ENCODE assay signal across 21 cellular contexts in the genomic region with DNA sequence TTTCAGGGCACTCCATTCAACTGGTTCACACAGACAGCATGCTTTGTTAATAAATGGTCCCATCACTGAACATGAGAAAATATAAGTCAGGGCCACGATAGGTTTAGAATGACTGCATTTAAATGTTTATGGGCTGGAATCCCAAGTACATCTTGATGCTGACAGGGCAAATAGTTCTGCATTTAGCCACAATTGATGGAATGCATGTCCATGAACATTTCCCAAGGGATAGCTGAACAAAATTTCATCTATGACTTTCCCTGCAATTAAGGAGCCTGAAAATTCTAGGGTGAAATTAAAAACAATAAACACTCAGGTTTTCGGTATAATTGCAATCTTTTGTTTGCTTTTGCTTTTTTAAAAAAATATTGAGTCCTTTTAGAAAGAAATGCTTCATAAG.
DNase-seq lines count a peak whose midpoint lies in the region; ATAC-seq and TF ChIP-seq lines count a peak whose summit lies in the region.
"Had no signal": no experiment of that assay in that cellular context is flagged by ENCODE, and none has a peak within 500 bp of the region (broad histone marks: within the 10 kb centered on the region; RNA-seq: fewer than 3 reads in every experiment).

No MANE protein-coding gene starts in this region.

- 29 to 39% (median 34%) methylated on average over 2 of the region's 2 CpGs for WGBS in psoas muscle, 3 donors

- no peak overlapping the region for H3K27ac Mint-ChIP-seq in activated T-cell treated with anti-CD3 and anti-CD28 coated beads, Interleukin-2, amount 50 U/mL, for 72 hours
- H3K27ac Mint-ChIP-seq: CD4-positive, alpha-beta memory T cell; HFFc6; IgD-negative memory B cell had no signal

- H3K27ac ChIP-seq in SJCRH30 (peak overlapping the region; percentile 75), psoas muscle (no peak overlapping the region)
- H3K27ac ChIP-seq: BLaER1 had no signal

- no peaks in the 10 kb centered on the region for H3K36me3 Mint-ChIP-seq in activated T-cell treated with anti-CD3 and anti-CD28 coated beads, Interleukin-2, amount 50 U/mL, for 72 hours (ENCODE audit: insufficient read depth in 2 of 2)
- H3K36me3 Mint-ChIP-seq: CD14-positive monocyte; CD4-positive, alpha-beta memory T cell; IgD-negative memory B cell had no signal

- intact Hi-C loops in psoas muscle (cut with DNase I): no loop called here

- no peak for ATAC-seq in psoas muscle
- no peak for ATAC-seq in activated T-cell treated with anti-CD3 and anti-CD28 coated beads, Interleukin-2, amount 50 U/mL, for 72 hours (replicated peaks in 1 of 2)
- ATAC-seq: GM12878, HCT116 had no signal

- H3K9me3 Mint-ChIP-seq in activated T-cell treated with anti-CD3 and anti-CD28 coated beads, Interleukin-2, amount 50 U/mL, for 72 hours: no peaks in the 10 kb centered on the region
- H3K9me3 Mint-ChIP-seq: CD4-positive, alpha-beta memory T cell; HFFc6; IgD-negative memory B cell had no signal

- peaks cover 15% of the 10 kb centered on the region for H3K4me1 ChIP-seq in SJCRH30
- no peaks in the 10 kb centered on the region for H3K4me1 ChIP-seq in psoas muscle
- H3K4me1 ChIP-seq: BLaER1 had no signal

- DNase-seq in AG10803 (ENCODE audit: low read depth) (peak; percentile 11), SJCRH30 (peak; percentile 25 to 34), dedifferentiated amniotic fluid mesenchymal stem cell (ENCODE audit: extremely low spot score) (peak; percentile 59), fibroblast of the aortic adventitia (ENCODE audit: low read depth) (peak; percentile 5), COR-L47 (lab: John Stamatoyannopoulos, UW) (no peak), psoas muscle (no peak)
- no peak for DNase-seq in activated T-cell treated with anti-CD3 and anti-CD28 coated beads, Interleukin-2, amount 50 U/mL, for 72 hours
- no peak for DNase-seq in stimulated activated CD4-positive, alpha-beta T cell treated with anti-CD3 and anti-CD28 coated beads, Interleukin-15, amount 100 ng/mL, for 24 hours
- DNase-seq: ACHN; Calu3; CD4-positive, alpha-beta memory T cell; DMS79 treated with DMSO at 0.1 percent for 48 hours; EL; GOT3; H7; HFFc6 had no signal

- H3K4me3 ChIP-seq in AG10803 (ENCODE audit: low read length) (no peak overlapping the region), SJCRH30 (no peak overlapping the region), fibroblast of the aortic adventitia (ENCODE audit: low read depth, low read length) (no peak overlapping the region), psoas muscle (no peak overlapping the region)
- H3K4me3 ChIP-seq: BLaER1, GM12878 had no signal

- H3K9me3 ChIP-seq in SJCRH30 (replicated peaks) (no peaks in the 10 kb centered on the region), psoas muscle (no peaks in the 10 kb centered on the region)
- H3K9me3 ChIP-seq: BLaER1 had no signal

- H3K27me3 Mint-ChIP-seq in activated T-cell treated with anti-CD3 and anti-CD28 coated beads, Interleukin-2, amount 50 U/mL, for 72 hours (ENCODE audit: low read depth): peaks cover 14% of the 10 kb centered on the region

- no peaks in the 10 kb centered on the region for H3K27me3 ChIP-seq in SJCRH30
- H3K27me3 ChIP-seq in psoas muscle (ENCODE audit: insufficient read depth in 3 of 3, low read length in 2 of 3): no peaks in the 10 kb centered on the region
- H3K27me3 ChIP-seq: BLaER1 had no signal

- TF ChIP-seq CTCF in AG10803 (conservative IDR thresholded peaks at IDR 0.05; ENCODE audit: low read length) (no peak), fibroblast of the aortic adventitia (IDR thresholded peaks at IDR 0.05; ENCODE audit: insufficient read depth, low read length) (no peak), psoas muscle (IDR thresholded peaks at IDR 0.05) (no peak)

- H3K4me3 Mint-ChIP-seq in activated T-cell treated with anti-CD3 and anti-CD28 coated beads, Interleukin-2, amount 50 U/mL, for 72 hours: no peak overlapping the region
- H3K4me3 Mint-ChIP-seq: CD14-positive monocyte; CD4-positive, alpha-beta memory T cell; HFFc6; IgD-negative memory B cell had no signal

- no peaks in the 10 kb centered on the region for H3K4me1 Mint-ChIP-seq in activated T-cell treated with anti-CD3 and anti-CD28 coated beads, Interleukin-2, amount 50 U/mL, for 72 hours (ENCODE audit: low read depth)
- H3K4me1 Mint-ChIP-seq: CD14-positive monocyte; CD4-positive, alpha-beta memory T cell; IgD-negative memory B cell had no signal

- H3K36me3 ChIP-seq in SJCRH30 (no peaks in the 10 kb centered on the region), psoas muscle (ENCODE audit: insufficient read depth in 1 of 2, low read depth in 1 of 2) (no peaks in the 10 kb centered on the region)
- H3K36me3 ChIP-seq: BLaER1 had no signal

Comparison
In these comparisons a context has a peak if more than half of its experiments do, and no peak if none do; other contexts are left out.
1. DNase-seq: peak in AG10803 (single experiment), SJCRH30 (2 of 2), dedifferentiated amniotic fluid mesenchymal stem cell (single experiment) and fibroblast of the aortic adventitia (single experiment); none in COR-L47 (single experiment), psoas muscle (0 of 2), activated T-cell treated with anti-CD3 and anti-CD28 coated beads, Interleukin-2, amount 50 U/mL, for 72 hours (0 of 2) and stimulated activated CD4-positive, alpha-beta T cell treated with anti-CD3 and anti-CD28 coated beads, Interleukin-15, amount 100 ng/mL, for 24 hours (single experiment).